8 cellular contexts compared by ENCODE assay signal in genomic region chr18:9615280-9615797, GRCh38. TPM values are rescaled to one million over a fixed set of nuclear protein-coding genes. Genes with fewer than 3 reads are reported as not detected.
DNase-seq lines count a peak whose midpoint lies in the region; ATAC-seq, FAIRE-seq and TF ChIP-seq lines count a peak whose summit lies in the region.

No MANE protein-coding gene starts in this region.

- H2AFZ ChIP-seq in OCI-LY3 (ENCODE audit: low read depth, low read length), result peak overlapping the region; percentile 77; the same call in 1 of the 2 replicates
- H2AFZ ChIP-seq in endothelial cell of umbilical vein (ENCODE audit: low read depth, low read length), result peak overlapping the region; percentile 9
- H2AFZ ChIP-seq in neuronal stem cell (ENCODE audit: low read length), result peak overlapping the region; percentile 89

- no peak overlapping the region for H3K27ac ChIP-seq in CD8-positive, alpha-beta T cell (ENCODE audit: low read depth, low read length)
- H3K27ac ChIP-seq in OCI-LY3 (ENCODE audit: low read length) (peak overlapping the region; percentile 20; the same call in 1 of the 2 replicates), endothelial cell of umbilical vein (ENCODE audit: insufficient read depth, low read depth, low read length) (peak overlapping the region; percentile 79), neuronal stem cell (replicated peaks; ENCODE audit: low read length) (peak overlapping the region; percentile 95)

- WGBS in neuronal stem cell (ENCODE audit: extremely low coverage in 2 of 2, insufficient read length in 2 of 2, insufficient replicate concordance in 1 of 2), 2 donors, result no CpG with 5 or more reads among the region's 13 CpGs

- H3K36me3 Mint-ChIP-seq in CD8-positive, alpha-beta T cell, result peaks cover 13% of the 10 kb centered on the region

- H3K27me3 ChIP-seq in CD8-positive, alpha-beta T cell (ENCODE audit: insufficient read depth, low read length), result no peaks in the 10 kb centered on the region
- H3K27me3 ChIP-seq in OCI-LY3 (ENCODE audit: low read depth, low read length) (0 out of 2 replicates have a peak, but pooled peaks cover 4% of the 10 kb centered on the region), endothelial cell of umbilical vein (ENCODE audit: control insufficient read depth in 2 of 2, insufficient read depth in 2 of 2, low read length in 2 of 2) (no peaks in the 10 kb centered on the region), neuronal stem cell (ENCODE audit: control insufficient read depth in 3 of 3, insufficient read depth in 3 of 3, low read depth in 1 of 3, low read length in 3 of 3) (no peaks in the 10 kb centered on the region)

- H3K4me2 ChIP-seq in OCI-LY3 (ENCODE audit: low read length) (peak overlapping the region; percentile 83), endothelial cell of umbilical vein (ENCODE audit: insufficient read depth, low read length) (peak overlapping the region; percentile 61), neuronal stem cell (ENCODE audit: insufficient read depth, low read length, poor library complexity, severe bottlenecking) (peak overlapping the region; percentile 84)

- DNase-seq in CD8-positive, alpha-beta T cell, result no peak
- DNase-seq in endothelial cell of umbilical vein (ENCODE audit: low read depth, low spot score) (no peak), neuronal stem cell (ENCODE audit: low spot score) (peak; percentile 17), H54 (ENCODE audit: insufficient read length, low spot score) (no peak), D721Med (ENCODE audit: insufficient read length, low spot score) (no peak), Kasumi-1 (lab: John Stamatoyannopoulos, UW) (no peak)
- DNase-seq in central memory CD4-positive, alpha-beta T cell, result no peak

- peak overlapping the region; percentile 35 for H3K4me3 ChIP-seq in CD8-positive, alpha-beta T cell (ENCODE audit: low read depth, low read length)
- H3K4me3 ChIP-seq in OCI-LY3 (ENCODE audit: low read length) (peak overlapping the region; percentile 81), endothelial cell of umbilical vein (replicated peaks in 1 of 3; ENCODE audit: insufficient read depth in 1 of 3, low read depth in 1 of 3, low read length in 3 of 3) (peak overlapping the region; percentile 43 to 93 (median 50)), neuronal stem cell (ENCODE audit: low read length in 2 of 2) (peak overlapping the region; percentile 86 to 87)

- no peak overlapping the region for H4K91ac ChIP-seq in neuronal stem cell (ENCODE audit: low read depth, low read length, poor library complexity)

- peaks cover 20% of the 10 kb centered on the region for H3K4me1 ChIP-seq in CD8-positive, alpha-beta T cell (ENCODE audit: insufficient read depth, low read length)
- H3K4me1 ChIP-seq in OCI-LY3 (ENCODE audit: low read length), result peaks cover 27% of the 10 kb centered on the region
- H3K4me1 ChIP-seq in endothelial cell of umbilical vein (ENCODE audit: control insufficient read depth, extremely low read depth, insufficient read depth, low read length), result peaks cover 55% of the 10 kb centered on the region
- peaks cover 6 to 21% of the 10 kb centered on the region in 2 donors for H3K4me1 ChIP-seq in neuronal stem cell (ENCODE audit: control insufficient read depth in 2 of 2, insufficient read depth in 1 of 2, low read depth in 1 of 2, low read length in 2 of 2)

- peak overlapping the region; percentile 91 for H3K18ac ChIP-seq in neuronal stem cell (ENCODE audit: low read length)

- H3K79me1 ChIP-seq in neuronal stem cell (ENCODE audit: low read depth, low read length), result peaks cover 7% of the 10 kb centered on the region

- H3K23ac ChIP-seq in neuronal stem cell (ENCODE audit: low read depth, low read length, poor library complexity), result peak overlapping the region; percentile 96

- FAIRE-seq in endothelial cell of umbilical vein (lab: Jason Lieb, UNC) (no peak), H54 (lab: Jason Lieb, UNC) (no peak), D721Med (lab: Jason Lieb, UNC) (no peak)

- peak overlapping the region; percentile 93 for H2BK5ac ChIP-seq in neuronal stem cell (ENCODE audit: low read length)

- no peak for ATAC-seq in CD8-positive, alpha-beta T cell

- H4K8ac ChIP-seq in neuronal stem cell (ENCODE audit: low read depth, low read length), result no peak overlapping the region

- H2BK120ac ChIP-seq in neuronal stem cell (ENCODE audit: low read depth, low read length), result no peak overlapping the region

- H3K4me1 Mint-ChIP-seq in CD8-positive, alpha-beta T cell (ENCODE audit: low read depth), result peaks cover 39% of the 10 kb centered on the region

- no peak for TF ChIP-seq POLR2A in endothelial cell of umbilical vein (IDR thresholded peaks at IDR 0.05; ENCODE audit: low read depth, low read length)
- TF ChIP-seq POLR2A in H54 (IDR thresholded peaks at IDR 0.05; ENCODE audit: low read depth, low read length), result no peak

- no peaks in the 10 kb centered on the region for H3K27me3 Mint-ChIP-seq in CD8-positive, alpha-beta T cell (ENCODE audit: low read depth)

- H2AK5ac ChIP-seq in neuronal stem cell (ENCODE audit: low read depth, low read length), result no peak overlapping the region

- H3K9me3 Mint-ChIP-seq in CD8-positive, alpha-beta T cell, result no peaks in the 10 kb centered on the region

- peak overlapping the region; percentile 90 for H3K27ac Mint-ChIP-seq in CD8-positive, alpha-beta T cell

- no peaks in the 10 kb centered on the region for H3K9me1 ChIP-seq in endothelial cell of umbilical vein (replicated peaks; ENCODE audit: control insufficient read depth, extremely low read depth, insufficient read depth, low read length)

- CTCF ChIA-PET in CD8-positive, alpha-beta T cell (lab: Charles Lee), result interaction anchor here (1.1 kb wide), 2 partner anchors 9 to 58 kb away, joined by 3 read pairs; no protein-coding TSS in a partner anchor
- CTCF ChIA-PET in endothelial cell of umbilical vein (lab: Charles Lee), result interaction anchor here (0.7 to 2.2 kb wide), 9 partner anchors 12 to 93 kb away, joined by 3 to 9 read pairs (median 4); partner anchors contain the start of gene RAB31

- peaks cover 36% of the 10 kb centered on the region for H3K79me2 ChIP-seq in OCI-LY3 (ENCODE audit: low read length)
- H3K79me2 ChIP-seq in endothelial cell of umbilical vein (ENCODE audit: control insufficient read depth, insufficient read depth, low read length), result peaks cover 47% of the 10 kb centered on the region

- no peak overlapping the region for H2BK12ac ChIP-seq in neuronal stem cell (ENCODE audit: low read length)

- TSS peak; percentile 74 for BruUV-seq in endothelial cell of umbilical vein (replicated peaks; lab: Mats Ljungman, UMichigan)

- H4K20me1 ChIP-seq in OCI-LY3 (ENCODE audit: insufficient read depth, low read length) (peaks cover 21% of the 10 kb centered on the region), endothelial cell of umbilical vein (replicated peaks; ENCODE audit: control insufficient read depth, extremely low read depth, insufficient read depth, low read length) (peaks cover 2% of the 10 kb centered on the region)

- no peak overlapping the region for H3K14ac ChIP-seq in neuronal stem cell (ENCODE audit: low read length)

- dilution Hi-C loops in endothelial cell of umbilical vein (cut with MboI; ENCODE audit: extremely low pct_ligation_motif_present, low sequenced_read_pairs), result no loop called here

- intact Hi-C loops in CD8-positive, alpha-beta T cell (cut with DNase I, micrococcal nuclease), result loop anchor here (2.0 to 10.0 kb wide), 5 partner anchors 281 to 1007 kb away; partner anchors contain the start of genes TWSG1 (in 2 of the 2), ANKRD12 (in 1 of the 2), NDUFV2 (in 1 of the 2) and RAB12 (in 1 of the 2)
- intact Hi-C loops in endothelial cell of umbilical vein (cut with micrococcal nuclease), result loop anchor here (1.0 to 10.0 kb wide), 2 partner anchors 28 to 909 kb away; partner anchors contain the start of gene NAPG

- peak overlapping the region; percentile 86 for H3K4me3 Mint-ChIP-seq in CD8-positive, alpha-beta T cell

- POLR2A ChIA-PET in CD8-positive, alpha-beta T cell (lab: Charles Lee), result no interaction called here
- POLR2A ChIA-PET in endothelial cell of umbilical vein (lab: Charles Lee), result interaction anchor here (1.3 kb wide), 1 partner anchor 128 kb away, joined by 3 read pairs; no protein-coding TSS in a partner anchor

- H3K9ac ChIP-seq in OCI-LY3 (ENCODE audit: low read length), result peak overlapping the region; percentile 72
- peak overlapping the region; percentile 88 for H3K9ac ChIP-seq in endothelial cell of umbilical vein (replicated peaks; ENCODE audit: extremely low read depth, insufficient read depth, low read length)
- H3K9ac ChIP-seq in neuronal stem cell (ENCODE audit: low read depth, low read length, poor library complexity), result peak overlapping the region; percentile 87

- H2BK15ac ChIP-seq in neuronal stem cell (ENCODE audit: low read length), result no peak overlapping the region

- no peaks in the 10 kb centered on the region for H3K9me3 ChIP-seq in CD8-positive, alpha-beta T cell (ENCODE audit: low read length)
- H3K9me3 ChIP-seq in OCI-LY3 (ENCODE audit: insufficient read depth, low read length) (no peaks in the 10 kb centered on the region), endothelial cell of umbilical vein (replicated peaks; ENCODE audit: control insufficient read depth, insufficient read depth, low read length) (no peaks in the 10 kb centered on the region), neuronal stem cell (replicated peaks in 1 of 2; ENCODE audit: control insufficient read depth in 2 of 2, insufficient read depth in 1 of 2, low read depth in 1 of 2, low read length in 2 of 2) (peaks cover 0 to 10% of the 10 kb centered on the region in 2 donors)

- no peaks in the 10 kb centered on the region for H3K36me3 ChIP-seq in CD8-positive, alpha-beta T cell (ENCODE audit: insufficient read depth, low read length)
- H3K36me3 ChIP-seq in OCI-LY3 (replicated peaks; ENCODE audit: low read depth, low read length) (peaks cover 8% of the 10 kb centered on the region), endothelial cell of umbilical vein (ENCODE audit: control insufficient read depth in 2 of 2, extremely low read depth in 1 of 2, insufficient read depth in 2 of 2, low read length in 2 of 2) (peaks cover 6 to 8% of the 10 kb centered on the region in 2 experiments), neuronal stem cell (replicated peaks in 1 of 2; ENCODE audit: control insufficient read depth in 2 of 2, insufficient read depth in 2 of 2, low read length in 2 of 2) (peaks cover 5 to 21% of the 10 kb centered on the region in 2 donors)

- TF ChIP-seq CTCF in CD8-positive, alpha-beta T cell (IDR thresholded peaks at IDR 0.05), result no peak
- TF ChIP-seq CTCF in OCI-LY3 (IDR thresholded peaks at IDR 0.05; ENCODE audit: low read depth, low read length) (no peak), endothelial cell of umbilical vein (IDR thresholded peaks at IDR 0.05; ENCODE audit: extremely low read depth in 1 of 2, insufficient read depth in 1 of 2, low read depth in 1 of 2, low read length in 2 of 2) (no peak), D721Med (IDR thresholded peaks at IDR 0.05; ENCODE audit: insufficient read depth, missing control alignments) (no peak)

- no peak overlapping the region for H3K4ac ChIP-seq in neuronal stem cell (ENCODE audit: low read length)

RNA-seq across cellular contexts. Expression of gene PPP4R1, which starts 1.0 kb away (rescaled TPM):
- 10 to 100 TPM; 35.1 to 40.1 TPM for total RNA-seq in CD8-positive, alpha-beta T cell
- 152 and 168 TPM in 2 replicates for total RNA-seq in endothelial cell of umbilical vein
- polyA plus RNA-seq in endothelial cell of umbilical vein, result 121 and 138 TPM in 2 replicates
- 114 and 133 TPM in 2 replicates for polyA plus RNA-seq in endothelial cell of umbilical vein (2011; cell fraction: cytosol; rRNA removed)
- 274 and 307 TPM in 2 replicates for polyA plus RNA-seq in endothelial cell of umbilical vein (2011; cell fraction: nucleus; rRNA removed)
- 89.0 and 107 TPM in 2 replicates for polyA plus RNA-seq in endothelial cell of umbilical vein (2012)
- 251 and 272 TPM in 2 replicates for polyA minus RNA-seq in endothelial cell of umbilical vein
- 44.9 TPM for polyA minus RNA-seq in endothelial cell of umbilical vein (2011; cell fraction: cytosol; rRNA and poly(A)+ RNA removed)
- 138 and 202 TPM in 2 replicates for polyA minus RNA-seq in endothelial cell of umbilical vein (2011; cell fraction: nucleus; rRNA and poly(A)+ RNA removed)
- 50.0 TPM for polyA plus RNA-seq in neuronal stem cell (2013, experiment 1 of 2)
- 50.8 TPM for polyA plus RNA-seq in neuronal stem cell (2013, experiment 2 of 2)

Comparison
In these comparisons a context has a peak if more than half of its experiments do, and no peak if none do; other contexts are left out.
1. H3K4me3 ChIP-seq: peak in every context shown above with its lines; median percentile 86 in neuronal stem cell; 81 in OCI-LY3; 50 in endothelial cell of umbilical vein; 35 in CD8-positive, alpha-beta T cell.
2. H2AFZ ChIP-seq: peak in every context shown above with its lines; median percentile 89 in neuronal stem cell; 77 in OCI-LY3; 9 in endothelial cell of umbilical vein.